ENCODE assay signal across 20 cellular contexts in genomic region chr1:35174225-35174540, GRCh38. TPM values are rescaled to one million over a fixed set of nuclear protein-coding genes. Genes with fewer than 3 reads are reported as not detected.
DNase-seq lines count a peak whose midpoint lies in the region; ATAC-seq and TF ChIP-seq lines count a peak whose summit lies in the region.
"Had no signal": no experiment of that assay in that cellular context is flagged by ENCODE, and none has a peak within 500 bp of the region (broad histone marks: within the 10 kb centered on the region; RNA-seq: fewer than 3 reads in every experiment).

No MANE protein-coding gene starts in this region.

- H3K36me3 ChIP-seq in GM23338 (ENCODE audit: insufficient read depth) (peaks cover 38% of the 10 kb centered on the region), right lobe of liver (peaks cover 11 to 39% (median 26%) of the 10 kb centered on the region in 4 donors)

- TF ChIP-seq POLR2A in right lobe of liver (IDR thresholded peaks at IDR 0.05) = no peak

- no peak overlapping the region for H2AFZ ChIP-seq in GM23338

- TF ChIP-seq CTCF in CD4-positive, alpha-beta T cell (IDR thresholded peaks at IDR 0.05) = no peak
- TF ChIP-seq CTCF in GM23338 (conservative IDR thresholded peaks at IDR 0.05; ENCODE audit: low read depth in 2 of 2) (no peak), right lobe of liver (IDR thresholded peaks at IDR 0.05) (no peak)

- H3K4me1 Mint-ChIP-seq in CD4-positive, alpha-beta T cell (ENCODE audit: low read depth) = peaks cover 10% of the 10 kb centered on the region
- H3K4me1 Mint-ChIP-seq in GM23338 = peaks cover 6% of the 10 kb centered on the region; the same call in 2 of the 3 replicates
- H3K4me1 Mint-ChIP-seq in T-helper 17 cell = peaks cover 11% of the 10 kb centered on the region
- peaks cover 4% of the 10 kb centered on the region for H3K4me1 Mint-ChIP-seq in activated CD4-positive, alpha-beta T cell treated with anti-CD3 and anti-CD28 coated beads, Interleukin-2, amount 10 ng/mL, durations not matched to agents 24 days and 14 days

- no peak for DNase-seq in CD4-positive, alpha-beta T cell
- DNase-seq in GM23338 (ENCODE audit: low spot score) (no peak), T-helper 17 cell (no peak), right lobe of liver (no peak), NCI-H2081 (lab: John Stamatoyannopoulos, UW) (no peak), Kasumi-1 (lab: John Stamatoyannopoulos, UW) (no peak)
- no peak for DNase-seq in activated CD4-positive, alpha-beta T cell treated with anti-CD3 and anti-CD28 coated beads, Interleukin-2, amount 10 ng/mL, durations not matched to agents 24 days and 14 days
- DNase-seq: activated naive CD4-positive, alpha-beta T cell treated with anti-CD3 and anti-CD28 coated beads for 36 hours; activated T-cell treated with anti-CD3 and anti-CD28 coated beads, Interleukin-2, amount 50 U/mL, for 24 hours; aorta; CD4-positive, CD25-positive, alpha-beta regulatory T cell; central memory CD4-positive, alpha-beta T cell; GDM1; heart left ventricle; MG63; NCI-H1436 treated with DMSO at 0.1 percent for 48 hours; psoas muscle; stimulated activated CD4-positive, alpha-beta T cell treated with anti-CD3 and anti-CD28 coated beads, Interleukin-1b, Interleukin-23, amount 100 ng/mL, for 48 hours had no signal

- no peak overlapping the region for H3K4me2 ChIP-seq in GM23338

- no peaks in the 10 kb centered on the region for H3K27me3 ChIP-seq in CD4-positive, alpha-beta T cell (ENCODE audit: control insufficient read depth, insufficient read depth, low read length)
- no peaks in the 10 kb centered on the region for H3K27me3 ChIP-seq in GM23338 (ENCODE audit: insufficient read depth)
- H3K27me3 ChIP-seq in right lobe of liver = no peaks in the 10 kb centered on the region
- H3K27me3 ChIP-seq: heart left ventricle, MG63 had no signal

- peak overlapping the region; percentile 5 for H3K27ac Mint-ChIP-seq in CD4-positive, alpha-beta T cell
- H3K27ac Mint-ChIP-seq in GM23338 = peak overlapping the region; percentile 20; the same call in 1 of the 2 replicates
- H3K27ac Mint-ChIP-seq in T-helper 17 cell = peak overlapping the region; percentile 87
- no peak overlapping the region for H3K27ac Mint-ChIP-seq in activated CD4-positive, alpha-beta T cell treated with anti-CD3 and anti-CD28 coated beads, Interleukin-2, amount 10 ng/mL, durations not matched to agents 24 days and 14 days
- H3K27ac Mint-ChIP-seq: CD4-positive, CD25-positive, alpha-beta regulatory T cell had no signal

- H3K9me2 ChIP-seq in GM23338 (ENCODE audit: insufficient read depth) = no peaks in the 10 kb centered on the region

- no peak for ATAC-seq in CD4-positive, alpha-beta T cell (ENCODE audit: poor library complexity)
- ATAC-seq in GM23338 (no peak), T-helper 17 cell (no peak), right lobe of liver (no peak), GM21825 (IDR thresholded peaks at IDR 0.05; ENCODE audit: unreplicated experiment) (no peak)
- ATAC-seq: heart left ventricle, psoas muscle had no signal

- H3K27ac ChIP-seq in CD4-positive, alpha-beta T cell (ENCODE audit: low read depth, low read length) = no peak overlapping the region
- H3K27ac ChIP-seq in GM23338 (ENCODE audit: low read depth) (peak overlapping the region; percentile 23), right lobe of liver (peak overlapping the region in 2 of 3 donors; percentile 75 to 93)
- H3K27ac ChIP-seq: epithelial cell of prostate, heart left ventricle, psoas muscle had no signal

- 25% methylated on average over 2 of the region's 2 CpGs for WGBS in right lobe of liver (ENCODE audit: insufficient coverage, low coverage, low lambda C conversion rate, missing lambda C conversion rate)

- CTCF ChIA-PET in CD4-positive, alpha-beta T cell (lab: Charles Lee) = no interaction called here

- no peaks in the 10 kb centered on the region for H3K4me1 ChIP-seq in GM23338 (ENCODE audit: insufficient read depth)
- H3K4me1 ChIP-seq in right lobe of liver = peaks cover 0 to 43% (median 9%) of the 10 kb centered on the region in 4 donors

- peaks cover 27% of the 10 kb centered on the region for H4K20me1 ChIP-seq in GM23338 (replicated peaks; ENCODE audit: insufficient read depth)

- intact Hi-C loops in CD4-positive, alpha-beta T cell (cut with DNase I, micrococcal nuclease) = loop anchor here in 1 of 2 experiments (10.0 kb wide), 1 partner anchor 189 kb away; the partner anchor contains the start of gene TMEM35B
- intact Hi-C loops in right lobe of liver (cut with DNase I) = no loop called here
- intact Hi-C loops in activated CD4-positive, alpha-beta T cell treated with anti-CD3 and anti-CD28 coated beads, Interleukin-2, amount 10 ng/mL, durations not matched to agents 24 days and 14 days (cut with micrococcal nuclease) = no loop called here

- H3K79me2 ChIP-seq in GM23338 (replicated peaks; ENCODE audit: insufficient read depth) = peaks cover 8% of the 10 kb centered on the region

- H3K27me3 Mint-ChIP-seq in CD4-positive, alpha-beta T cell = no peaks in the 10 kb centered on the region
- H3K27me3 Mint-ChIP-seq in GM23338 (ENCODE audit: insufficient read depth, low read depth, poor library complexity) (peaks cover 12% of the 10 kb centered on the region), T-helper 17 cell (no peaks in the 10 kb centered on the region)
- H3K27me3 Mint-ChIP-seq in activated CD4-positive, alpha-beta T cell treated with anti-CD3 and anti-CD28 coated beads, Interleukin-2, amount 10 ng/mL, durations not matched to agents 24 days and 14 days = no peaks in the 10 kb centered on the region
- H3K27me3 Mint-ChIP-seq: activated T-cell treated with anti-CD3 and anti-CD28 coated beads, Interleukin-2, amount 50 U/mL, for 24 hours; CD4-positive, CD25-positive, alpha-beta regulatory T cell had no signal

- H3K4me3 Mint-ChIP-seq in CD4-positive, alpha-beta T cell = peak overlapping the region; percentile 0
- H3K4me3 Mint-ChIP-seq in GM23338 = no peak overlapping the region
- no peak overlapping the region for H3K4me3 Mint-ChIP-seq in T-helper 17 cell
- no peak overlapping the region for H3K4me3 Mint-ChIP-seq in activated CD4-positive, alpha-beta T cell treated with anti-CD3 and anti-CD28 coated beads, Interleukin-2, amount 10 ng/mL, durations not matched to agents 24 days and 14 days
- H3K4me3 Mint-ChIP-seq: activated naive CD4-positive, alpha-beta T cell treated with anti-CD3 and anti-CD28 coated beads for 36 hours; activated T-cell treated with anti-CD3 and anti-CD28 coated beads, Interleukin-2, amount 50 U/mL, for 24 hours; CD4-positive, CD25-positive, alpha-beta regulatory T cell had no signal

- H3K36me3 Mint-ChIP-seq in CD4-positive, alpha-beta T cell (ENCODE audit: low read depth) = peaks cover 52% of the 10 kb centered on the region
- H3K36me3 Mint-ChIP-seq in GM23338 (ENCODE audit: low read depth) (peaks cover 49% of the 10 kb centered on the region), T-helper 17 cell (ENCODE audit: low read depth) (no peaks in the 10 kb centered on the region)
- peaks cover 49% of the 10 kb centered on the region for H3K36me3 Mint-ChIP-seq in activated CD4-positive, alpha-beta T cell treated with anti-CD3 and anti-CD28 coated beads, Interleukin-2, amount 10 ng/mL, durations not matched to agents 24 days and 14 days (ENCODE audit: low read depth)

- H3F3A ChIP-seq in GM23338 (replicated peaks; ENCODE audit: low read depth) = peaks cover 46% of the 10 kb centered on the region

- no peaks in the 10 kb centered on the region for H3K9me3 ChIP-seq in CD4-positive, alpha-beta T cell (ENCODE audit: control insufficient read depth, low read length)
- no peaks in the 10 kb centered on the region for H3K9me3 ChIP-seq in T-helper 17 cell (ENCODE audit: control insufficient read depth, low read length, poor library complexity, severe bottlenecking)
- no peaks in the 10 kb centered on the region for H3K9me3 ChIP-seq in right lobe of liver
- H3K9me3 ChIP-seq: heart left ventricle, MG63, psoas muscle had no signal

- H3K9me3 Mint-ChIP-seq in CD4-positive, alpha-beta T cell = no peaks in the 10 kb centered on the region
- H3K9me3 Mint-ChIP-seq in GM23338 = no peaks in the 10 kb centered on the region
- H3K9me3 Mint-ChIP-seq in activated CD4-positive, alpha-beta T cell treated with anti-CD3 and anti-CD28 coated beads, Interleukin-2, amount 10 ng/mL, durations not matched to agents 24 days and 14 days = no peaks in the 10 kb centered on the region
- H3K9me3 Mint-ChIP-seq: activated naive CD4-positive, alpha-beta T cell treated with anti-CD3 and anti-CD28 coated beads for 36 hours; activated T-cell treated with anti-CD3 and anti-CD28 coated beads, Interleukin-2, amount 50 U/mL, for 24 hours had no signal

- H3K4me3 ChIP-seq in GM23338 (no peak overlapping the region), right lobe of liver (no peak overlapping the region)
- H3K4me3 ChIP-seq: heart left ventricle, MG63, psoas muscle had no signal

- POLR2A ChIA-PET in CD4-positive, alpha-beta T cell (lab: Charles Lee) = no interaction called here

TF ChIP-seq in GM23338, 12 proteins besides CTCF, POLR2A, EP300 and RAD21 (continues in another document):
- peak; percentile 36; the same call in 1 of the 2 replicates for TF ChIP-seq POLR2AphosphoS5 (IDR thresholded peaks at IDR 0.05; ENCODE audit: low read depth)

RNA-seq across cellular contexts. Expression of gene SFPQ, which starts 18.8 kb away (rescaled TPM):
- total RNA-seq in CD4-positive, alpha-beta T cell = 100 to 1,000 TPM; 766 to 767 TPM
- total RNA-seq in GM23338 (2014; rRNA removed; shearing (Covaris generic)) = 346 and 352 TPM in 2 replicates
- 251 and 258 TPM in 2 replicates for polyA plus RNA-seq in GM23338 (2016; fragmentation: Nextera tagmentation; extraction: Ambion mirVana)
- total RNA-seq in T-helper 17 cell (100 to 1,000 TPM; 694 to 699 TPM), right lobe of liver (10 to 100 TPM; 48.4 to 99.6 (median 73.2) TPM)
- 385 and 392 TPM in 2 replicates for total RNA-seq in activated CD4-positive, alpha-beta T cell treated with anti-CD3 and anti-CD28 coated beads, Interleukin-2, amount 10 ng/mL, durations not matched to agents 24 days and 14 days
